ENCODE assay signal across 13 cellular contexts in genomic region chr10:71666607-71667373, GRCh38. TPM values are rescaled to one million over a fixed set of nuclear protein-coding genes. Genes with fewer than 3 reads are reported as not detected.
A peak's percentile ranks its signal among the peaks of the same experiment; 100 is the strongest.
DNase-seq lines count a peak whose midpoint lies in the region; ATAC-seq and TF ChIP-seq lines count a peak whose summit lies in the region.
"Had no signal": no experiment of that assay in that cellular context is flagged by ENCODE, and none has a peak within 500 bp of the region (broad histone marks: within the 10 kb centered on the region; RNA-seq: fewer than 3 reads in every experiment).

No MANE protein-coding gene starts in this region.

- no peak for TF ChIP-seq POLR2A in esophagus muscularis mucosa (IDR thresholded peaks at IDR 0.05; ENCODE audit: low read depth)

- no peaks in the 10 kb centered on the region for H3K36me3 Mint-ChIP-seq in activated T-cell treated with anti-CD3 and anti-CD28 coated beads, Interleukin-2, amount 50 U/mL, for 24 hours (ENCODE audit: low read depth)

- no peak overlapping the region for H3K27ac Mint-ChIP-seq in activated T-cell treated with anti-CD3 and anti-CD28 coated beads, Interleukin-2, amount 50 U/mL, for 24 hours

- no peak overlapping the region for H3K4me3 Mint-ChIP-seq in activated T-cell treated with anti-CD3 and anti-CD28 coated beads, Interleukin-2, amount 50 U/mL, for 24 hours

- no peaks in the 10 kb centered on the region for H3K27me3 Mint-ChIP-seq in activated T-cell treated with anti-CD3 and anti-CD28 coated beads, Interleukin-2, amount 50 U/mL, for 24 hours

- 40% methylated on average over 18 of the region's 18 CpGs for WGBS in esophagus muscularis mucosa

- peak overlapping the region; percentile 22 to 69 (median 54) for H3K27ac ChIP-seq in esophagus muscularis mucosa (replicated peaks in 1 of 4)
- H3K27ac ChIP-seq: SJSA1, uterus had no signal

- peak; percentile 33 for ATAC-seq in stimulated activated naive CD8-positive, alpha-beta T cell treated with anti-CD3 and anti-CD28 coated beads, Interleukin-15, Interleukin-2, amounts not matched to agents 100 U/mL and 50 U/mL, for 24 hours
- ATAC-seq in HG03520 (IDR thresholded peaks at IDR 0.05; ENCODE audit: unreplicated experiment) (no peak), HG03097 (IDR thresholded peaks at IDR 0.05; ENCODE audit: low FRiP score, unreplicated experiment) (no peak)

- DNase-seq in activated T-cell treated with anti-CD3 and anti-CD28 coated beads, Interleukin-2, amount 50 U/mL, for 24 hours, result peak; percentile 35
- DNase-seq in activated T-cell treated with anti-CD3 and anti-CD28 coated beads for 4 hours (no peak), NCI-H69 (lab: John Stamatoyannopoulos, UW) (peak; percentile 74), esophagus muscularis mucosa (ENCODE audit: extremely low spot score) (no peak), T-helper 1 cell (no peak)
- peak; percentile 30 for DNase-seq in stimulated activated naive CD8-positive, alpha-beta T cell treated with anti-CD3 and anti-CD28 coated beads, Interleukin-15, Interleukin-2, amounts not matched to agents 100 U/mL and 50 U/mL, for 24 hours
- DNase-seq: cortex of kidney, NCI-H1092, uterus had no signal

- TF ChIP-seq EP300 in esophagus muscularis mucosa (IDR thresholded peaks at IDR 0.05), result no peak

- H3K36me3 ChIP-seq in esophagus muscularis mucosa, result no peaks in the 10 kb centered on the region
- H3K36me3 ChIP-seq: SJSA1, uterus had no signal

- peak overlapping the region in 2 of 4 donors; percentile 16 to 32 for H3K4me3 ChIP-seq in esophagus muscularis mucosa
- H3K4me3 ChIP-seq: SJSA1, skin epidermis, uterus had no signal

- TF ChIP-seq CTCF in esophagus muscularis mucosa (IDR thresholded peaks at IDR 0.05), result no peak

- peaks cover 12% of the 10 kb centered on the region for H3K4me1 Mint-ChIP-seq in activated T-cell treated with anti-CD3 and anti-CD28 coated beads, Interleukin-2, amount 50 U/mL, for 24 hours (ENCODE audit: low read depth)

- no peaks in the 10 kb centered on the region for H3K9me3 ChIP-seq in esophagus muscularis mucosa
- H3K9me3 ChIP-seq: SJSA1, uterus had no signal

- H3K27me3 ChIP-seq in esophagus muscularis mucosa, result no peaks in the 10 kb centered on the region
- H3K27me3 ChIP-seq: SJSA1, uterus had no signal

- H3K4me1 ChIP-seq in esophagus muscularis mucosa, result peaks cover 0 to 49% (median 34%) of the 10 kb centered on the region in 4 donors
- H3K4me1 ChIP-seq: SJSA1, uterus had no signal

- intact Hi-C loops in esophagus muscularis mucosa (cut with DNase I), result no loop called here

- no peaks in the 10 kb centered on the region for H3K9me3 Mint-ChIP-seq in activated T-cell treated with anti-CD3 and anti-CD28 coated beads, Interleukin-2, amount 50 U/mL, for 24 hours

RNA-seq across cellular contexts. Expression of gene C10orf105, which starts 52.8 kb away (rescaled TPM):
- total RNA-seq in esophagus muscularis mucosa, result under 1 TPM in 3 of 4 donors, not detected in 1; 0.06 to 0.17 (median 0.11) TPM
- total RNA-seq: SJSA1 had no signal

Comparison
In these comparisons a context has a peak if more than half of its experiments do, and no peak if none do; other contexts are left out.
1. DNase-seq: peak in activated T-cell treated with anti-CD3 and anti-CD28 coated beads, Interleukin-2, amount 50 U/mL, for 24 hours (single experiment), NCI-H69 (single experiment) and stimulated activated naive CD8-positive, alpha-beta T cell treated with anti-CD3 and anti-CD28 coated beads, Interleukin-15, Interleukin-2, amounts not matched to agents 100 U/mL and 50 U/mL, for 24 hours (single experiment); none in activated T-cell treated with anti-CD3 and anti-CD28 coated beads for 4 hours (single experiment), esophagus muscularis mucosa (single experiment) and T-helper 1 cell (0 of 5).